1 cellular context compared by ENCODE assay signal in genomic region chr22:42855726-42856125, GRCh38.
TF ChIP-seq lines count a peak whose summit lies in the region.

No MANE protein-coding gene starts in this region.

TF ChIP-seq in GM12878, 131 proteins besides CTCF, POLR2A, EP300 and RAD21:
- no peak for TF ChIP-seq PRDM15 (CRISPR knock-in tag; IDR thresholded peaks at IDR 0.05)
- no peak for TF ChIP-seq ZNF217 (IDR thresholded peaks at IDR 0.05)
- no peak for TF ChIP-seq NBN (IDR thresholded peaks at IDR 0.05)
- TF ChIP-seq ZBTB4 (CRISPR knock-in tag; IDR thresholded peaks at IDR 0.05): no peak
- no peak for TF ChIP-seq CBX5 (IDR thresholded peaks at IDR 0.05; ENCODE audit: low read depth)
- TF ChIP-seq EGR1 (IDR thresholded peaks at IDR 0.05; ENCODE audit: borderline replicate concordance in 1 of 2, low read depth in 2 of 2, low read length in 2 of 2): no peak
- no peak for TF ChIP-seq MAX (IDR thresholded peaks at IDR 0.05; ENCODE audit: low read depth, low read length)
- no peak for TF ChIP-seq PBX3 (IDR thresholded peaks at IDR 0.05; ENCODE audit: insufficient replicate concordance, low read depth, low read length)
- no peak for TF ChIP-seq ZNF274 (IDR thresholded peaks at IDR 0.05; ENCODE audit: insufficient read depth, insufficient read length)
- no peak for TF ChIP-seq TCF3 (IDR thresholded peaks at IDR 0.05; ENCODE audit: borderline replicate concordance, insufficient read depth, low read depth, low read length)
- TF ChIP-seq MEF2B (IDR thresholded peaks at IDR 0.05; ENCODE audit: partially characterized antibody, poor library complexity, severe bottlenecking): no peak
- TF ChIP-seq ASH2L (IDR thresholded peaks at IDR 0.05; ENCODE audit: borderline replicate concordance, low read depth): no peak
